26 cellular contexts compared by ENCODE assay signal in genomic region chr3:165404357-165405042, GRCh38.
DNase-seq lines count a peak whose midpoint lies in the region; ATAC-seq and TF ChIP-seq lines count a peak whose summit lies in the region.
"Had no signal": no experiment of that assay in that cellular context is flagged by ENCODE, and none has a peak within 500 bp of the region (broad histone marks: within the 10 kb centered on the region; RNA-seq: fewer than 3 reads in every experiment).

No MANE protein-coding gene starts in this region.

- no peaks in the 10 kb centered on the region for H3K27me3 ChIP-seq in foreskin keratinocyte
- H3K27me3 ChIP-seq in MG63 = no peaks in the 10 kb centered on the region
- H3K27me3 ChIP-seq: adrenal gland, body of pancreas, esophagus muscularis mucosa, heart left ventricle, sigmoid colon, stomach had no signal

- ATAC-seq in GM18868 (IDR thresholded peaks at IDR 0.05; ENCODE audit: unreplicated experiment) (peak; percentile 54), foreskin keratinocyte (peak; percentile 24)
- ATAC-seq: activated CD8-positive, alpha-beta T cell treated with anti-CD3 and anti-CD28 coated beads for 36 hours; activated T-helper 17 cell treated with anti-CD3 and anti-CD28 coated beads, Interleukin-2, amount 50 U/mL, for 72 hours; body of pancreas; heart left ventricle; Panc1 had no signal

- WGBS in mesodermal cell (ENCODE audit: insufficient coverage in 2 of 2), 2 experiments = 96 to 100% methylated on average over 1 to 3 of the region's 4 CpGs

- H3K4me1 ChIP-seq in foreskin keratinocyte (no peaks in the 10 kb centered on the region), mesodermal cell (ENCODE audit: control insufficient read depth, insufficient read depth, low read length, poor library complexity, severe bottlenecking) (peaks cover 9% of the 10 kb centered on the region)
- H3K4me1 ChIP-seq: adrenal gland, body of pancreas, heart left ventricle, sigmoid colon, stomach had no signal

- TF ChIP-seq CTCF in foreskin keratinocyte (conservative IDR thresholded peaks at IDR 0.05) = peak; percentile 29

- peak; percentile 2 for DNase-seq in NCI-H2029 (lab: John Stamatoyannopoulos, UW)
- DNase-seq in NCI-H2029 treated with DMSO at 0.1 percent for 48 hours (lab: John Stamatoyannopoulos, UW) = no peak
- no peak for DNase-seq in foreskin keratinocyte
- no peak for DNase-seq in MG63
- DNase-seq in activated CD4-positive, CD25-positive, alpha-beta regulatory T cell treated with anti-CD3 and anti-CD28 coated beads, Interleukin-2, amount 50 U/mL, for 72 hours = no peak
- DNase-seq in C1 segment of cervical spinal cord (lab: John Stamatoyannopoulos, UW) = no peak
- DNase-seq: activated CD8-positive, alpha-beta T cell treated with anti-CD3 and anti-CD28 coated beads for 36 hours; activated naive CD4-positive, alpha-beta T cell treated with anti-CD3 and anti-CD28 coated beads, Interleukin-2, amount 10 ng/mL, durations not matched to agents 7 days and 5 days; adrenal gland; Calu3; foreskin fibroblast; heart left ventricle; Kasumi-1; NCI-H1436 treated with DMSO at 0.1 percent for 48 hours; NCI-H446 treated with DMSO at 0.1 percent for 48 hours; posterior cingulate gyrus; sigmoid colon; stimulated activated CD4-positive, alpha-beta T cell treated with anti-CD3 and anti-CD28 coated beads, Interleukin-4, amount 100 ng/mL, for 1 hour; stomach had no signal

- H3K4me3 ChIP-seq in mesodermal cell (ENCODE audit: extremely low read depth, insufficient read depth, low read length, poor library complexity, severe bottlenecking) (no peak overlapping the region), MG63 (no peak overlapping the region)
- H3K4me3 ChIP-seq: adrenal gland, body of pancreas, esophagus muscularis mucosa, heart left ventricle, lung, sigmoid colon, stomach had no signal

- H3K9me3 ChIP-seq in mesodermal cell (ENCODE audit: control insufficient read depth, low read length) = no peaks in the 10 kb centered on the region
- 0 out of 2 replicates have a peak, but pooled peaks cover 2% of the 10 kb centered on the region for H3K9me3 ChIP-seq in MG63
- H3K9me3 ChIP-seq: adrenal gland, body of pancreas, esophagus muscularis mucosa, heart left ventricle, sigmoid colon, stomach had no signal

- H3K36me3 ChIP-seq in mesodermal cell (ENCODE audit: control insufficient read depth, insufficient read depth, low read length) (no peaks in the 10 kb centered on the region), MG63 (no peaks in the 10 kb centered on the region)
- H3K36me3 ChIP-seq: adrenal gland, esophagus muscularis mucosa, heart left ventricle, sigmoid colon, stomach had no signal

- no peak overlapping the region for H3K27ac ChIP-seq in foreskin keratinocyte
- peak overlapping the region; percentile 66 for H3K27ac ChIP-seq in mesodermal cell (ENCODE audit: low read depth, low read length, severe bottlenecking)
- H3K27ac ChIP-seq: adrenal gland, body of pancreas, esophagus muscularis mucosa, heart left ventricle, sigmoid colon, stomach had no signal
